Comparison of ENCODE assay signal across 8 cellular contexts in the genomic region with DNA sequence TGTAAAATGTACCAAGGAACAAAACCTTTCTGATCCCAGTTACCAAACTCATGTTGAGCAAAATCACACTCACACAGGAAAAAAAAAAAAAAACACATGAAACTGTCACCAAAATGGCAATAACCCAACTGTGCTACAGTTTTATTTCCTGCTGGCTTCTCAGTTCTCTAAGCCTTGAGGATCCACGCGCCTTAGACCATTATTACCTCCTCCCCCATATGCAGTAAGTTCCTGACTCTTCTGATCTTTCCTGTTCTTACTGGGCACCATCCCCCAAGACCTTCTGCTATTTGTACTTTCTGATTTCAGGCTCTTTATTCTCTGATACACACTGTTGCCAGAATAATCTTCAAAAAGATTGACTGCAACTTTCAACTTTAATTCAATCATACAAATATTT.
A peak's percentile ranks its signal among the peaks of the same experiment; 100 is the strongest.
DNase-seq lines count a peak whose midpoint lies in the region; ATAC-seq and TF ChIP-seq lines count a peak whose summit lies in the region.

No MANE protein-coding gene starts in this region.

- H3K4me3 Mint-ChIP-seq in CD4-positive, alpha-beta T cell: peak overlapping the region; percentile 30

- H4K20me1 ChIP-seq in PC-3 (ENCODE audit: low read length): no peaks in the 10 kb centered on the region

- peaks cover 37% of the 10 kb centered on the region for H3K79me2 ChIP-seq in PC-3 (ENCODE audit: low read length)

- peaks cover 48% of the 10 kb centered on the region for H3K36me3 Mint-ChIP-seq in CD4-positive, alpha-beta T cell (ENCODE audit: low read depth)

- H3K9me3 ChIP-seq in CD4-positive, alpha-beta T cell (ENCODE audit: control insufficient read depth, low read length): no peaks in the 10 kb centered on the region
- H3K9me3 ChIP-seq in PC-3 (ENCODE audit: low read length): no peaks in the 10 kb centered on the region
- no peaks in the 10 kb centered on the region for H3K9me3 ChIP-seq in esophagus muscularis mucosa
- no peaks in the 10 kb centered on the region for H3K9me3 ChIP-seq in BE2C

- CTCF ChIA-PET in CD4-positive, alpha-beta T cell (lab: Charles Lee): interaction anchor here (1.2 to 4.0 kb wide), 3 partner anchors 11 to 34 kb away, joined by 5 to 25 read pairs (median 5); no protein-coding TSS in a partner anchor
- CTCF ChIA-PET in PC-3 (lab: Charles Lee): interaction anchor here (0.7 to 1.4 kb wide), 2 partner anchors 11 to 158 kb away, joined by 4 to 6 read pairs; no protein-coding TSS in a partner anchor

- intact Hi-C loops in CD4-positive, alpha-beta T cell (cut with DNase I, micrococcal nuclease): loop anchor here in 1 of 2 experiments (5.0 kb wide), 1 partner anchor 75 kb away; no protein-coding TSS in a partner anchor
- intact Hi-C loops in PC-3 (cut with micrococcal nuclease): loop anchor here (1.0 to 5.0 kb wide), 2 partner anchors 15 to 265 kb away; no protein-coding TSS in a partner anchor
- intact Hi-C loops in esophagus muscularis mucosa (cut with DNase I): no loop called here
- intact Hi-C loops in lower leg skin (cut with DNase I; ENCODE audit: low total_unique reads): no loop called here

- H3K9me3 Mint-ChIP-seq in CD4-positive, alpha-beta T cell: no peaks in the 10 kb centered on the region

- peak overlapping the region; percentile 88 for H3K27ac Mint-ChIP-seq in CD4-positive, alpha-beta T cell

- peaks cover 12% of the 10 kb centered on the region for H3F3A ChIP-seq in PC-3 (ENCODE audit: low read length, unreplicated experiment)

- H3K4me3 ChIP-seq in PC-3 (ENCODE audit: low read length): 0 out of 2 replicates have a peak overlapping the region, but pooled peaks have one; percentile 5
- no peak overlapping the region for H3K4me3 ChIP-seq in esophagus muscularis mucosa
- H3K4me3 ChIP-seq in skin epidermis: no peak overlapping the region
- H3K4me3 ChIP-seq in BE2C (ENCODE audit: low read depth, low read length): no peak overlapping the region
- no peak overlapping the region for H3K4me3 ChIP-seq in lower leg skin (ENCODE audit: low read depth, poor library complexity, severe bottlenecking)

- H3K27ac ChIP-seq in CD4-positive, alpha-beta T cell (ENCODE audit: low read depth, low read length): peak overlapping the region; percentile 8
- H3K27ac ChIP-seq in PC-3 (ENCODE audit: low read length): peak overlapping the region; percentile 97
- peak overlapping the region; percentile 79 to 88 (median 85) for H3K27ac ChIP-seq in esophagus muscularis mucosa (replicated peaks in 1 of 4)
- peak overlapping the region in 11 of 21 experiments; percentile 12 to 74 (median 45) for H3K27ac ChIP-seq in skin epidermis

- H3K9ac ChIP-seq in PC-3 (ENCODE audit: low read length): peak overlapping the region; percentile 76

- ATAC-seq in CD4-positive, alpha-beta T cell (ENCODE audit: poor library complexity): no peak
- ATAC-seq in GM21423 (IDR thresholded peaks at IDR 0.05; ENCODE audit: unreplicated experiment): peak; percentile 61
- 0 out of 2 replicates have a peak, but pooled peaks have one; percentile 5 for ATAC-seq in PC-3

- H3K4me1 ChIP-seq in PC-3 (ENCODE audit: insufficient read depth, low read length) (peaks cover 53% of the 10 kb centered on the region), esophagus muscularis mucosa (peaks cover 71 to 81% (median 75%) of the 10 kb centered on the region in 4 donors), BE2C (no peaks in the 10 kb centered on the region)

- H3K27me3 ChIP-seq in CD4-positive, alpha-beta T cell (ENCODE audit: control insufficient read depth, insufficient read depth, low read length): no peaks in the 10 kb centered on the region
- no peaks in the 10 kb centered on the region for H3K27me3 ChIP-seq in PC-3 (ENCODE audit: low read length)
- H3K27me3 ChIP-seq in esophagus muscularis mucosa: no peaks in the 10 kb centered on the region
- no peaks in the 10 kb centered on the region for H3K27me3 ChIP-seq in BE2C

- no peaks in the 10 kb centered on the region for H3K9me2 ChIP-seq in PC-3 (replicated peaks; ENCODE audit: low read length)

- DNase-seq in CD4-positive, alpha-beta T cell: no peak
- peak; percentile 51 for DNase-seq in PC-3
- DNase-seq in esophagus muscularis mucosa (ENCODE audit: extremely low spot score): no peak
- no peak for DNase-seq in BE2C
- no peak for DNase-seq in H4 (ENCODE audit: low spot score)
- no peak for DNase-seq in lower leg skin (ENCODE audit: low spot score in 2 of 2)

- TSS peak; percentile 78 for BruUV-seq in PC-3 (replicated peaks; lab: Mats Ljungman, UMichigan)

- H3K36me3 ChIP-seq in PC-3 (ENCODE audit: low read depth, low read length) (peaks cover 24% of the 10 kb centered on the region), esophagus muscularis mucosa (peaks cover 2 to 17% (median 13%) of the 10 kb centered on the region in 4 donors), BE2C (no peaks in the 10 kb centered on the region)

- POLR2A ChIA-PET in CD4-positive, alpha-beta T cell (lab: Charles Lee): interaction anchor here (0.6 to 1.0 kb wide), 2 partner anchors 113 to 431 kb away, joined by 3 read pairs; no protein-coding TSS in a partner anchor
- POLR2A ChIA-PET in PC-3 (lab: Charles Lee; ENCODE audit: unreplicated experiment): no interaction called here

- H3K27me3 Mint-ChIP-seq in CD4-positive, alpha-beta T cell: no peaks in the 10 kb centered on the region

- TF ChIP-seq POLR2A in esophagus muscularis mucosa (IDR thresholded peaks at IDR 0.05; ENCODE audit: low read depth) (no peak), lower leg skin (IDR thresholded peaks at IDR 0.05) (no peak)

- WGBS in esophagus muscularis mucosa: 57% methylated on average over 2 of the region's 2 CpGs
- WGBS in lower leg skin, 2 donors: 42 to 45% methylated on average over 2 of the region's 2 CpGs

- peaks cover 73% of the 10 kb centered on the region for H3K4me1 Mint-ChIP-seq in CD4-positive, alpha-beta T cell (ENCODE audit: low read depth)

- peak overlapping the region; percentile 59 for H3K4me2 ChIP-seq in PC-3 (ENCODE audit: low read length)

- TF ChIP-seq CTCF in CD4-positive, alpha-beta T cell (IDR thresholded peaks at IDR 0.05): no peak
- TF ChIP-seq CTCF in PC-3 (conservative IDR thresholded peaks at IDR 0.05; ENCODE audit: low read depth, low read length) (no peak), esophagus muscularis mucosa (IDR thresholded peaks at IDR 0.05) (no peak), BE2C (IDR thresholded peaks at IDR 0.05; ENCODE audit: low read depth, low read length) (no peak), lower leg skin (IDR thresholded peaks at IDR 0.05) (no peak)

- no peak overlapping the region for H2AFZ ChIP-seq in PC-3 (ENCODE audit: low read length)

- no peak for TF ChIP-seq EP300 in esophagus muscularis mucosa (IDR thresholded peaks at IDR 0.05)

Comparison
In these comparisons a context has a peak if more than half of its experiments do, and no peak if none do; other contexts are left out.
1. H3K27ac ChIP-seq: peak in every context shown above with its lines; median percentile 97 in PC-3; 85 in esophagus muscularis mucosa; 45 in skin epidermis; 8 in CD4-positive, alpha-beta T cell.